In genomic region chr15:31200735-31201151, GRCh38 we compare ENCODE assay signal across 8 cellular contexts.
A peak's percentile ranks its signal among the peaks of the same experiment; 100 is the strongest.
DNase-seq lines count a peak whose midpoint lies in the region; ATAC-seq and TF ChIP-seq lines count a peak whose summit lies in the region.

No MANE protein-coding gene starts in this region.

- no peak overlapping the region for H3K4me3 ChIP-seq in AG04449 (ENCODE audit: low read depth, low read length)

- ATAC-seq in GM21526 (IDR thresholded peaks at IDR 0.05; ENCODE audit: low FRiP score, unreplicated experiment) = no peak

- POLR2A ChIA-PET in AG04449 (lab: Yijun Ruan, JAX) = no interaction called here

- DNase-seq in AG04449 (ENCODE audit: low read depth, low spot score) (no peak), HFFc6 (peak; percentile 2), dermis microvascular lymphatic vessel endothelial cell (ENCODE audit: low read depth in 2 of 2) (peak; percentile 36 to 47), mesothelial cell of epicardium (ENCODE audit: low spot score in 2 of 2, unreplicated experiment in 2 of 2) (peak; percentile 60 to 84), putamen (ENCODE audit: low spot score) (no peak)
- DNase-seq in activated CD4-positive, alpha-beta T cell treated with anti-CD3 and anti-CD28 coated beads for 48 hours = peak; percentile 70
- DNase-seq in stimulated activated CD8-positive, alpha-beta memory T cell treated with anti-CD3 and anti-CD28 coated beads, Interleukin-7, amount 100 ng/mL, for 4 hours (ENCODE audit: low read depth in 2 of 2) = peak; percentile 48 to 55

- H3K27ac Mint-ChIP-seq in HFFc6 (no peak overlapping the region), mesothelial cell of epicardium (no peak overlapping the region)

- H3K27me3 Mint-ChIP-seq in HFFc6 (ENCODE audit: insufficient read depth) (peaks cover 34% of the 10 kb centered on the region), mesothelial cell of epicardium (ENCODE audit: low read depth) (peaks cover 4% of the 10 kb centered on the region)

- H3K36me3 Mint-ChIP-seq in HFFc6 (ENCODE audit: low read depth) (no peaks in the 10 kb centered on the region), mesothelial cell of epicardium (no peaks in the 10 kb centered on the region)

- CTCF ChIA-PET in AG04449 (lab: Yijun Ruan, JAX) = interaction anchor here (0.9 to 4.6 kb wide), 12 partner anchors 11 to 538 kb away, joined by 3 to 68 read pairs (median 4); no protein-coding TSS in a partner anchor

- H3K9me3 Mint-ChIP-seq in HFFc6 (no peaks in the 10 kb centered on the region), mesothelial cell of epicardium (no peaks in the 10 kb centered on the region)

- peak; percentile 57 for TF ChIP-seq CTCF in AG04449 (IDR thresholded peaks at IDR 0.05; ENCODE audit: insufficient read depth, low read length, missing control alignments)
- peak; percentile 36 for TF ChIP-seq CTCF in HFFc6 (IDR thresholded peaks at IDR 0.05)
- peak; percentile 49 for TF ChIP-seq CTCF in mesothelial cell of epicardium (IDR thresholded peaks at IDR 0.05; ENCODE audit: unreplicated experiment)

- H3K4me1 Mint-ChIP-seq in HFFc6 (ENCODE audit: low read depth) (0 out of 2 replicates have a peak, but pooled peaks cover 4% of the 10 kb centered on the region), mesothelial cell of epicardium (no peaks in the 10 kb centered on the region)

- H3K4me3 Mint-ChIP-seq in HFFc6 (no peak overlapping the region), mesothelial cell of epicardium (no peak overlapping the region)

Comparison
In these comparisons a context has a peak if more than half of its experiments do, and no peak if none do; other contexts are left out.
1. DNase-seq: peak in HFFc6 (single experiment), activated CD4-positive, alpha-beta T cell treated with anti-CD3 and anti-CD28 coated beads for 48 hours (single experiment), dermis microvascular lymphatic vessel endothelial cell (2 of 2), mesothelial cell of epicardium (2 of 2) and stimulated activated CD8-positive, alpha-beta memory T cell treated with anti-CD3 and anti-CD28 coated beads, Interleukin-7, amount 100 ng/mL, for 4 hours (2 of 2); none in AG04449 (single experiment) and putamen (single experiment).
2. Peak in every context shown above with its lines, with median percentiles within 50 percentile points of each other: CTCF ChIP-seq.